In the genomic region with DNA sequence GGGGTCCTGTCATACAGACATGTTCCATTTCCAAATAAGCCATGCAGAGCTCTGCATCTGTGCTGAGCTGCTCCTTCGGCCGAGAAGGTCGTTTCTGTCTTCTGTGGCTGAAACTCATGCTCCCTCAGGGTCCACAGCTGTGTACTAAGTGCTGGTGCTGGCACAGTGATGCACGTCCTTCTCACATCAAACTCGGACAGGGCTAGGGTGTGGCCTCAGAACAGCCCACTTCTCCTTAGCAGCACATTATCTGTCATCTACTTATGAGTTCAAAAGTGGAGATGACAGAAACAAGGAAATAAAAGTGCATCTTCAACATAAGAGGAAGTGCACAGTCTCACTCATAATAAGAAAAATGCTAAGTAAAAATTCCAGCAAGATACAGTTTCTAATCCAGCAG, we compare ENCODE assay signal across 18 cellular contexts. TPM values are rescaled to one million over a fixed set of nuclear protein-coding genes. Genes with fewer than 3 reads are reported as not detected.
DNase-seq lines count a peak whose midpoint lies in the region; ATAC-seq and TF ChIP-seq lines count a peak whose summit lies in the region.
"Had no signal": no experiment of that assay in that cellular context is flagged by ENCODE, and none has a peak within 500 bp of the region (broad histone marks: within the 10 kb centered on the region; RNA-seq: fewer than 3 reads in every experiment).

No MANE protein-coding gene starts in this region.

- no peak overlapping the region for H3K4me3 Mint-ChIP-seq in dendritic cell treated with granulocyte-macrophage colony-stimulating factor and Interleukin-4, amounts not matched to agents 40 ng/mL and 50 ng/mL, for 4 days
- H3K4me3 Mint-ChIP-seq in stimulated activated effector memory CD8-positive, alpha-beta T cell treated with anti-CD3 and anti-CD28 coated beads, Interleukin-12 subunit alpha, Interleukin-12 subunit beta, amount 100 ng/mL, for 72 hours = no peak overlapping the region
- no peak overlapping the region for H3K4me3 Mint-ChIP-seq in activated naive CD8-positive, alpha-beta T cell treated with anti-CD3 and anti-CD28 coated beads for 36 hours
- no peak overlapping the region for H3K4me3 Mint-ChIP-seq in GM23338
- H3K4me3 Mint-ChIP-seq: activated naive CD4-positive, alpha-beta T cell treated with anti-CD3 and anti-CD28 coated beads for 36 hours; HFFc6; immature natural killer cell had no signal

- H3K4me2 ChIP-seq in GM23338 = no peak overlapping the region

- H3K36me3 Mint-ChIP-seq in dendritic cell treated with granulocyte-macrophage colony-stimulating factor and Interleukin-4, amounts not matched to agents 40 ng/mL and 50 ng/mL, for 4 days (ENCODE audit: low read depth) = no peaks in the 10 kb centered on the region
- H3K36me3 Mint-ChIP-seq in stimulated activated effector memory CD8-positive, alpha-beta T cell treated with anti-CD3 and anti-CD28 coated beads, Interleukin-12 subunit alpha, Interleukin-12 subunit beta, amount 100 ng/mL, for 72 hours = no peaks in the 10 kb centered on the region
- H3K36me3 Mint-ChIP-seq in activated naive CD8-positive, alpha-beta T cell treated with anti-CD3 and anti-CD28 coated beads for 36 hours = no peaks in the 10 kb centered on the region
- no peaks in the 10 kb centered on the region for H3K36me3 Mint-ChIP-seq in GM23338 (ENCODE audit: low read depth)
- H3K36me3 Mint-ChIP-seq: immature natural killer cell had no signal

- H3K4me3 ChIP-seq in GM23338 = no peak overlapping the region
- H3K4me3 ChIP-seq: coronary artery had no signal

- no peaks in the 10 kb centered on the region for H3F3A ChIP-seq in GM23338 (replicated peaks; ENCODE audit: low read depth)

- no peaks in the 10 kb centered on the region for H4K20me1 ChIP-seq in GM23338 (replicated peaks; ENCODE audit: insufficient read depth)

- no peaks in the 10 kb centered on the region for H3K36me3 ChIP-seq in GM23338 (ENCODE audit: insufficient read depth)
- H3K36me3 ChIP-seq: neutrophil had no signal

- H3K9me3 Mint-ChIP-seq in dendritic cell treated with granulocyte-macrophage colony-stimulating factor and Interleukin-4, amounts not matched to agents 40 ng/mL and 50 ng/mL, for 4 days = no peaks in the 10 kb centered on the region
- no peaks in the 10 kb centered on the region for H3K9me3 Mint-ChIP-seq in stimulated activated effector memory CD8-positive, alpha-beta T cell treated with anti-CD3 and anti-CD28 coated beads, Interleukin-12 subunit alpha, Interleukin-12 subunit beta, amount 100 ng/mL, for 72 hours
- no peaks in the 10 kb centered on the region for H3K9me3 Mint-ChIP-seq in activated naive CD8-positive, alpha-beta T cell treated with anti-CD3 and anti-CD28 coated beads for 36 hours
- H3K9me3 Mint-ChIP-seq in GM23338 = no peaks in the 10 kb centered on the region
- H3K9me3 Mint-ChIP-seq: activated naive CD4-positive, alpha-beta T cell treated with anti-CD3 and anti-CD28 coated beads for 36 hours; HFFc6 had no signal

- no peak for TF ChIP-seq CTCF in GM23338 (conservative IDR thresholded peaks at IDR 0.05; ENCODE audit: low read depth in 2 of 2)

- H3K27me3 Mint-ChIP-seq in dendritic cell treated with granulocyte-macrophage colony-stimulating factor and Interleukin-4, amounts not matched to agents 40 ng/mL and 50 ng/mL, for 4 days = peaks cover 4% of the 10 kb centered on the region
- H3K27me3 Mint-ChIP-seq in activated naive CD8-positive, alpha-beta T cell treated with anti-CD3 and anti-CD28 coated beads for 36 hours = peaks cover 18% of the 10 kb centered on the region
- H3K27me3 Mint-ChIP-seq in GM23338 (ENCODE audit: insufficient read depth, low read depth, poor library complexity) = peaks cover 7% of the 10 kb centered on the region

- peak; percentile 89 for DNase-seq in NOMO-1 treated with DMSO at 0.1 percent for 48 hours (lab: John Stamatoyannopoulos, UW; ENCODE audit: unreplicated experiment)
- DNase-seq in stimulated activated effector memory CD8-positive, alpha-beta T cell treated with anti-CD3 and anti-CD28 coated beads, Interleukin-12 subunit alpha, Interleukin-12 subunit beta, amount 100 ng/mL, for 72 hours (ENCODE audit: low spot score in 2 of 2) = no peak
- DNase-seq in activated naive CD8-positive, alpha-beta T cell treated with anti-CD3 and anti-CD28 coated beads for 36 hours = no peak
- no peak for DNase-seq in GM23338 (ENCODE audit: low spot score)
- DNase-seq: activated CD8-positive, alpha-beta memory T cell treated with anti-CD3 and anti-CD28 coated beads, Interleukin-2, amount 50 U/mL, for 4 hours; activated naive CD4-positive, alpha-beta T cell treated with anti-CD3 and anti-CD28 coated beads for 36 hours; DMS 273 treated with DMSO at 0.1 percent for 48 hours; HFFc6; immature natural killer cell; NCI-H2081; NCI-H748 treated with DMSO at 0.1 percent for 48 hours; retina; T-helper 1 cell had no signal

- no peak overlapping the region for H2AFZ ChIP-seq in GM23338

- H3K27ac Mint-ChIP-seq in dendritic cell treated with granulocyte-macrophage colony-stimulating factor and Interleukin-4, amounts not matched to agents 40 ng/mL and 50 ng/mL, for 4 days = peak overlapping the region; percentile 90
- no peak overlapping the region for H3K27ac Mint-ChIP-seq in stimulated activated effector memory CD8-positive, alpha-beta T cell treated with anti-CD3 and anti-CD28 coated beads, Interleukin-12 subunit alpha, Interleukin-12 subunit beta, amount 100 ng/mL, for 72 hours
- no peak overlapping the region for H3K27ac Mint-ChIP-seq in activated naive CD8-positive, alpha-beta T cell treated with anti-CD3 and anti-CD28 coated beads for 36 hours
- H3K27ac Mint-ChIP-seq in GM23338 = no peak overlapping the region
- H3K27ac Mint-ChIP-seq: activated naive CD4-positive, alpha-beta T cell treated with anti-CD3 and anti-CD28 coated beads for 36 hours; HFFc6; immature natural killer cell had no signal

- intact Hi-C loops in dendritic cell treated with granulocyte-macrophage colony-stimulating factor and Interleukin-4, amounts not matched to agents 40 ng/mL and 50 ng/mL, for 4 days (cut with micrococcal nuclease) = no loop called here

- H3K4me1 ChIP-seq in GM23338 (ENCODE audit: insufficient read depth) = peaks cover 5% of the 10 kb centered on the region

- peaks cover 27% of the 10 kb centered on the region for H3K4me1 Mint-ChIP-seq in dendritic cell treated with granulocyte-macrophage colony-stimulating factor and Interleukin-4, amounts not matched to agents 40 ng/mL and 50 ng/mL, for 4 days (ENCODE audit: low read depth)
- no peaks in the 10 kb centered on the region for H3K4me1 Mint-ChIP-seq in stimulated activated effector memory CD8-positive, alpha-beta T cell treated with anti-CD3 and anti-CD28 coated beads, Interleukin-12 subunit alpha, Interleukin-12 subunit beta, amount 100 ng/mL, for 72 hours
- H3K4me1 Mint-ChIP-seq in activated naive CD8-positive, alpha-beta T cell treated with anti-CD3 and anti-CD28 coated beads for 36 hours = peaks cover 2% of the 10 kb centered on the region
- peaks cover 36% of the 10 kb centered on the region for H3K4me1 Mint-ChIP-seq in GM23338
- H3K4me1 Mint-ChIP-seq: immature natural killer cell had no signal

- H3K79me2 ChIP-seq in GM23338 (replicated peaks; ENCODE audit: insufficient read depth) = no peaks in the 10 kb centered on the region

- no peaks in the 10 kb centered on the region for H3K9me2 ChIP-seq in GM23338 (ENCODE audit: insufficient read depth)

- H3K27ac ChIP-seq in GM23338 (ENCODE audit: low read depth) = no peak overlapping the region
- H3K27ac ChIP-seq: coronary artery, neutrophil had no signal

- H3K27me3 ChIP-seq in GM23338 (ENCODE audit: insufficient read depth) = no peaks in the 10 kb centered on the region

- peak; percentile 75 for ATAC-seq in GM19463 (IDR thresholded peaks at IDR 0.05; ENCODE audit: unreplicated experiment)
- ATAC-seq in stimulated activated effector memory CD8-positive, alpha-beta T cell treated with anti-CD3 and anti-CD28 coated beads, Interleukin-12 subunit alpha, Interleukin-12 subunit beta, amount 100 ng/mL, for 72 hours = peak; percentile 26
- ATAC-seq in HG02763 (IDR thresholded peaks at IDR 0.05; ENCODE audit: unreplicated experiment) = no peak
- no peak for ATAC-seq in GM23338

TF ChIP-seq in GM23338, 12 proteins besides CTCF, POLR2A, EP300 and RAD21:
- TF ChIP-seq JUNB (IDR thresholded peaks at IDR 0.05; ENCODE audit: unreplicated experiment) = no peak
- TF ChIP-seq ZNF331 (CRISPR knock-in tag; IDR thresholded peaks at IDR 0.05; ENCODE audit: low read depth) = no peak
- TF ChIP-seq POLR2AphosphoS5 (IDR thresholded peaks at IDR 0.05; ENCODE audit: low read depth) = no peak

RNA-seq across cellular contexts. Expression of gene APCDD1, which starts 53.9 kb away (rescaled TPM):
- total RNA-seq in activated naive CD8-positive, alpha-beta T cell treated with anti-CD3 and anti-CD28 coated beads for 36 hours = not detected
- total RNA-seq in GM23338 (2014; rRNA removed; shearing (Covaris generic)) = 0.97 and 1.0 TPM in 2 replicates
- 0.31 and 0.61 TPM in 2 replicates for polyA plus RNA-seq in GM23338 (2016; fragmentation: Nextera tagmentation; extraction: Ambion mirVana)
- total RNA-seq: activated naive CD4-positive, alpha-beta T cell treated with anti-CD3 and anti-CD28 coated beads for 36 hours had no signal

Comparison
In these comparisons a context has a peak if more than half of its experiments do, and no peak if none do; other contexts are left out.
1. ATAC-seq: peak in GM19463 (single experiment) and stimulated activated effector memory CD8-positive, alpha-beta T cell treated with anti-CD3 and anti-CD28 coated beads, Interleukin-12 subunit alpha, Interleukin-12 subunit beta, amount 100 ng/mL, for 72 hours (single experiment); none in HG02763 (single experiment) and GM23338 (single experiment).